13 cellular contexts compared by ENCODE assay signal in genomic region chr5:151021771-151022170, GRCh38. TPM values are rescaled to one million over a fixed set of nuclear protein-coding genes. Genes with fewer than 3 reads are reported as not detected.
DNase-seq lines count a peak whose midpoint lies in the region; ATAC-seq, FAIRE-seq and TF ChIP-seq lines count a peak whose summit lies in the region.
"Had no signal": no experiment of that assay in that cellular context is flagged by ENCODE, and none has a peak within 500 bp of the region (broad histone marks: within the 10 kb centered on the region; RNA-seq: fewer than 3 reads in every experiment).

No MANE protein-coding gene starts in this region.

- H3K27ac ChIP-seq in kidney (ENCODE audit: low read depth in 2 of 2, low read length in 2 of 2) (peak overlapping the region; percentile 96 to 98), psoas muscle (peak overlapping the region; percentile 96)

- DNase-seq in natural killer cell = no peak
- no peak for DNase-seq in natural killer cell treated with Interleukin-12 subunit alpha and Interleukin-12 subunit beta and Interleukin-15 and Interleukin-18, amount 100 ng/mL, for 72 hours (ENCODE audit: low spot score)
- DNase-seq in kidney = no peak
- no peak for DNase-seq in psoas muscle
- no peak for DNase-seq in EL
- no peak for DNase-seq in Calu3
- no peak for DNase-seq in HAP-1 (ENCODE audit: low spot score in 2 of 2)
- DNase-seq: activated naive CD8-positive, alpha-beta T cell treated with anti-CD3 and anti-CD28 coated beads, Interleukin-2, amount 10 ng/mL, durations not matched to agents 7 days and 5 days; DND-41; NCI-H510A had no signal

- H3K36me3 Mint-ChIP-seq in natural killer cell = no peaks in the 10 kb centered on the region
- H3K36me3 Mint-ChIP-seq in natural killer cell treated with Interleukin-12 subunit alpha and Interleukin-12 subunit beta and Interleukin-15 and Interleukin-18, amount 100 ng/mL, for 72 hours = no peaks in the 10 kb centered on the region
- H3K36me3 Mint-ChIP-seq in Calu3 (ENCODE audit: insufficient read depth, unreplicated experiment) = peaks cover 70% of the 10 kb centered on the region

- no peaks in the 10 kb centered on the region for H3K9me3 ChIP-seq in kidney (ENCODE audit: control insufficient read depth in 1 of 2, low read length in 2 of 2)
- no peaks in the 10 kb centered on the region for H3K9me3 ChIP-seq in psoas muscle
- H3K9me3 ChIP-seq in HAP-1 = no peaks in the 10 kb centered on the region

- FAIRE-seq in kidney (lab: Jason Lieb, UNC) = no peak
- FAIRE-seq: GM12892 had no signal

- no peaks in the 10 kb centered on the region for H3K9me3 Mint-ChIP-seq in natural killer cell
- H3K9me3 Mint-ChIP-seq in natural killer cell treated with Interleukin-12 subunit alpha and Interleukin-12 subunit beta and Interleukin-15 and Interleukin-18, amount 100 ng/mL, for 72 hours = no peaks in the 10 kb centered on the region
- H3K9me3 Mint-ChIP-seq in Calu3 (ENCODE audit: low read depth, unreplicated experiment) = no peaks in the 10 kb centered on the region
- H3K9me3 Mint-ChIP-seq: activated naive CD8-positive, alpha-beta T cell treated with anti-CD3 and anti-CD28 coated beads, Interleukin-2, amount 10 ng/mL, durations not matched to agents 7 days and 5 days had no signal

- in situ Hi-C loops in HAP-1 (cut with MboI; ENCODE audit: low sequenced_read_pairs) = no loop called here

- H3K4me3 Mint-ChIP-seq in natural killer cell (peak overlapping the region; percentile 6), Calu3 (ENCODE audit: low read depth, unreplicated experiment) (no peak overlapping the region)
- no peak overlapping the region for H3K4me3 Mint-ChIP-seq in natural killer cell treated with Interleukin-12 subunit alpha and Interleukin-12 subunit beta and Interleukin-15 and Interleukin-18, amount 100 ng/mL, for 72 hours

- intact Hi-C loops in natural killer cell (cut with micrococcal nuclease) = no loop called here
- intact Hi-C loops in kidney (cut with DNase I) = no loop called here
- intact Hi-C loops in psoas muscle (cut with DNase I) = loop anchor here in 1 of 2 donors (10.0 kb wide), 1 partner anchor 653 kb away; no protein-coding TSS in a partner anchor
- intact Hi-C loops in Calu3 (cut with micrococcal nuclease; ENCODE audit: unreplicated experiment) = no loop called here

- CTCF ChIA-PET in Calu3 (lab: Charles Lee) = no interaction called here

- WGBS in psoas muscle, 3 donors = 79 to 83% (median 79%) methylated on average over 7 of the region's 7 CpGs

- H3K27me3 Mint-ChIP-seq in natural killer cell (ENCODE audit: low read depth in 2 of 2) (peaks cover 0 to 7% of the 10 kb centered on the region in 2 donors), Calu3 (ENCODE audit: unreplicated experiment) (no peaks in the 10 kb centered on the region)
- peaks cover 0 to 3% of the 10 kb centered on the region in 2 donors for H3K27me3 Mint-ChIP-seq in natural killer cell treated with Interleukin-12 subunit alpha and Interleukin-12 subunit beta and Interleukin-15 and Interleukin-18, amount 100 ng/mL, for 72 hours

- H3K36me3 ChIP-seq in kidney (ENCODE audit: control insufficient read depth in 1 of 2, insufficient read depth in 2 of 2, low read length in 2 of 2) = peaks cover 48 to 53% of the 10 kb centered on the region in 2 donors
- peaks cover 4 to 23% of the 10 kb centered on the region in 2 donors for H3K36me3 ChIP-seq in psoas muscle (ENCODE audit: insufficient read depth in 1 of 2, low read depth in 1 of 2)
- H3K36me3 ChIP-seq in HAP-1 (replicated peaks) = no peaks in the 10 kb centered on the region

- H3K4me1 ChIP-seq in kidney (ENCODE audit: control insufficient read depth in 1 of 2, insufficient read depth in 1 of 2, low read depth in 1 of 2, low read length in 2 of 2) (peaks cover 32 to 53% of the 10 kb centered on the region in 2 donors), psoas muscle (peaks cover 63% of the 10 kb centered on the region), HAP-1 (peaks cover 7% of the 10 kb centered on the region)

- H3K27ac Mint-ChIP-seq in natural killer cell (no peak overlapping the region), Calu3 (ENCODE audit: unreplicated experiment) (no peak overlapping the region)
- H3K27ac Mint-ChIP-seq in natural killer cell treated with Interleukin-12 subunit alpha and Interleukin-12 subunit beta and Interleukin-15 and Interleukin-18, amount 100 ng/mL, for 72 hours = no peak overlapping the region
- H3K27ac Mint-ChIP-seq: activated naive CD8-positive, alpha-beta T cell treated with anti-CD3 and anti-CD28 coated beads, Interleukin-2, amount 10 ng/mL, durations not matched to agents 7 days and 5 days had no signal

- no peaks in the 10 kb centered on the region for H3K27me3 ChIP-seq in psoas muscle (ENCODE audit: insufficient read depth in 3 of 3, low read length in 2 of 3)
- H3K27me3 ChIP-seq in HAP-1 (ENCODE audit: low read depth) = no peaks in the 10 kb centered on the region

- peak overlapping the region; percentile 92 to 94 for H3K4me3 ChIP-seq in kidney (ENCODE audit: low read length in 2 of 2)
- H3K4me3 ChIP-seq in psoas muscle = peak overlapping the region; percentile 98
- H3K4me3 ChIP-seq in HAP-1 = no peak overlapping the region

- peak overlapping the region; percentile 94 to 96 for H3K9ac ChIP-seq in kidney (ENCODE audit: low read length in 2 of 2)

- peaks cover 15 to 36% of the 10 kb centered on the region in 2 donors for H3K4me1 Mint-ChIP-seq in natural killer cell
- H3K4me1 Mint-ChIP-seq in natural killer cell treated with Interleukin-12 subunit alpha and Interleukin-12 subunit beta and Interleukin-15 and Interleukin-18, amount 100 ng/mL, for 72 hours (ENCODE audit: low read depth in 2 of 2) = peaks cover 15 to 21% of the 10 kb centered on the region in 2 donors
- H3K4me1 Mint-ChIP-seq in Calu3 (ENCODE audit: low read depth, unreplicated experiment) = no peaks in the 10 kb centered on the region

- no TSS peak for BruUV-seq in Calu3 (replicated peaks; lab: Mats Ljungman, UMichigan)

- no peak for ATAC-seq in natural killer cell
- ATAC-seq in natural killer cell treated with Interleukin-12 subunit alpha and Interleukin-12 subunit beta and Interleukin-15 and Interleukin-18, amount 100 ng/mL, for 72 hours = no peak
- ATAC-seq in psoas muscle = no peak
- ATAC-seq in GM21381 (IDR thresholded peaks at IDR 0.05; ENCODE audit: unreplicated experiment) = no peak

- no peak for TF ChIP-seq CTCF in natural killer cell (IDR thresholded peaks at IDR 0.05)
- TF ChIP-seq CTCF in kidney (IDR thresholded peaks at IDR 0.05; ENCODE audit: borderline replicate concordance, extremely low read depth, insufficient read depth) = no peak
- no peak for TF ChIP-seq CTCF in psoas muscle (IDR thresholded peaks at IDR 0.05)
- no peak for TF ChIP-seq CTCF in Calu3 (IDR thresholded peaks at IDR 0.05; ENCODE audit: unreplicated experiment)

RNA-seq across cellular contexts. Expression of gene GPX3, which starts 1.4 kb away (rescaled TPM):
- total RNA-seq in natural killer cell (1 to 10 TPM in 1 of 3 donors, not detected in 2; 1.1 TPM), kidney (1,327 TPM), psoas muscle (100 to 1,000 TPM; 447 to 852 (median 690) TPM), Calu3 (2022) (not detected in 2 replicates)
- total RNA-seq in natural killer cell treated with Interleukin-12 subunit alpha and Interleukin-12 subunit beta and Interleukin-15 and Interleukin-18, amount 100 ng/mL, for 72 hours = not detected
- polyA plus RNA-seq in kidney (ENCODE audit: insufficient read depth, low read depth, low replicate concordance) (27,893 TPM), psoas muscle (100 to 1,000 TPM; 551 to 766 (median 552) TPM)
- total RNA-seq: activated CD8-positive, alpha-beta memory T cell treated with anti-CD3 and anti-CD28 coated beads for 36 hours; activated naive CD8-positive, alpha-beta T cell treated with anti-CD3 and anti-CD28 coated beads, Interleukin-2, amount 10 ng/mL, durations not matched to agents 7 days and 5 days had no signal

RNA-seq across cellular contexts. Expression of gene TNIP1, which starts 59.1 kb away (rescaled TPM):
- 100 to 1,000 TPM; 140 to 180 (median 153) TPM for total RNA-seq in natural killer cell
- 100 to 1,000 TPM; 154 to 260 TPM for total RNA-seq in natural killer cell treated with Interleukin-12 subunit alpha and Interleukin-12 subunit beta and Interleukin-15 and Interleukin-18, amount 100 ng/mL, for 72 hours
- total RNA-seq in kidney = 132 TPM
- 109 TPM for polyA plus RNA-seq in kidney (ENCODE audit: insufficient read depth, low read depth, low replicate concordance)
- 100 to 1,000 TPM; 114 to 218 (median 149) TPM for total RNA-seq in psoas muscle
- 100 to 1,000 TPM in 2 of 3 donors, 10 to 100 TPM in 1; 55.5 to 167 (median 106) TPM for polyA plus RNA-seq in psoas muscle
- total RNA-seq in Calu3 (2022) = 321 and 339 TPM in 2 replicates

Comparison
In these comparisons a context has a peak if more than half of its experiments do, and no peak if none do; other contexts are left out.
1. RNA of gene GPX3, which starts 1.4 kb away (total RNA-seq): 1,327 TPM in kidney (single experiment) and 447 to 852 TPM in psoas muscle; not detected in natural killer cell treated with Interleukin-12 subunit alpha and Interleukin-12 subunit beta and Interleukin-15 and Interleukin-18, amount 100 ng/mL, for 72 hours, 1.1 TPM in natural killer cell and not detected in Calu3; every median in the first group is over 100 times any median in the second.